Comparison of ENCODE assay signal across 22 cellular contexts in genomic region chr14:85453401-85453800, GRCh38.
"Had no signal": no experiment of that assay in that cellular context is flagged by ENCODE, and none has a peak within 500 bp of the region (broad histone marks: within the 10 kb centered on the region; RNA-seq: fewer than 3 reads in every experiment).

No MANE protein-coding gene starts in this region.

- H3K4me3 ChIP-seq: coronary artery, PC-9 had no signal

- H3K27ac ChIP-seq: coronary artery, KMS-11, PC-9, VCaP had no signal

- H3K4me2 ChIP-seq: KMS-11, PC-9 had no signal

- DNase-seq: activated CD4-positive, alpha-beta memory T cell treated with anti-CD3 and anti-CD28 coated beads for 36 hours; activated CD4-positive, alpha-beta T cell treated with anti-CD3 and anti-CD28 coated beads, Interleukin-2, amount 10 ng/mL, durations not matched to agents 7 days and 5 days; activated CD4-positive, CD25-positive, alpha-beta regulatory T cell; activated CD8-positive, alpha-beta memory T cell treated with anti-CD3 and anti-CD28 coated beads for 24 hours; activated gamma-delta T cell treated with Interleukin-2 at 50 U/mL for 16 hours; activated naive CD4-positive, alpha-beta T cell treated with anti-CD3 and anti-CD28 coated beads, Interleukin-2, amount 10 ng/mL, durations not matched to agents 7 days and 5 days; activated naive CD8-positive, alpha-beta T cell treated with anti-CD3 and anti-CD28 coated beads for 36 hours; activated T-cell treated with anti-CD3 and anti-CD28 coated beads, Interleukin-2, amount 50 U/mL, for 48 hours; MM.1S; NCI-H1092; NCI-H1417; NCI-H1930; NCI-H345; NCI-H510A; NCI-H69; NK-92 treated with Interleukin-12 subunit alpha and Interleukin-12 subunit beta, amount 100 ng/mL, for 24 hours; PC-9; SHP77 treated with DMSO at 0.1 percent for 48 hours; T-helper 9 cell had no signal

- H2AFZ ChIP-seq: PC-9 had no signal

- H3K9ac ChIP-seq: KMS-11 had no signal
